In the genomic region with DNA sequence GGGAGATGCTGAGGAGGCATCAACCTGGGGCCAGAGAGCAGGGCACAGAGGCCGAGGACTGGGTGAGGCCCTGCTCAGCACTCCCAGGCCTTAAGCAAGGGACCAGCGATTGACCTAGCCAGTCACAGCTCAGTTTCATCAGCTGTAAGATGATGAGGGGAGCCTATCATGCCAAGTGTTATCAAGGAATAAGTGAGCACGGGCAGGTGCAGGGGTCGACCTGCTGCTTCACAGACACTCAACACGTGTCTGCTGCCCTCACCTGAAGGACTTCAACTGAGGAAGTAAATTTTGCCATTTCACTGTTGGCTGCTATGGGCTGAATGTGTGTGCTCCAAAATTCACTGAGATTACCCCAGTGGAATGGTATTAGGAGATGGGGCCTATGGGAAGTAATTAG, we compare ENCODE assay signal across 20 cellular contexts. TPM values are rescaled to one million over a fixed set of nuclear protein-coding genes. Genes with fewer than 3 reads are reported as not detected.
DNase-seq lines count a peak whose midpoint lies in the region; ATAC-seq and TF ChIP-seq lines count a peak whose summit lies in the region.
"Had no signal": no experiment of that assay in that cellular context is flagged by ENCODE, and none has a peak within 500 bp of the region (broad histone marks: within the 10 kb centered on the region; RNA-seq: fewer than 3 reads in every experiment).

No MANE protein-coding gene starts in this region.

- no peak for TF ChIP-seq POLR2A in heart left ventricle (IDR thresholded peaks at IDR 0.05)

- H3K79me2 ChIP-seq in MM.1S (ENCODE audit: low read length): no peaks in the 10 kb centered on the region

- TF ChIP-seq CTCF in heart left ventricle (IDR thresholded peaks at IDR 0.05) (no peak), MM.1S (IDR thresholded peaks at IDR 0.05; ENCODE audit: low read length) (no peak), GM13976 (IDR thresholded peaks at IDR 0.05; ENCODE audit: borderline replicate concordance, control extremely low read depth, extremely low read depth, insufficient read depth, missing control alignments) (no peak)

- ATAC-seq in heart left ventricle (no peak), T-helper 17 cell (no peak), naive B cell (ENCODE audit: low read depth in 2 of 2) (no peak), GM21390 (IDR thresholded peaks at IDR 0.05; ENCODE audit: unreplicated experiment) (no peak)

- H3K36me3 ChIP-seq in heart left ventricle (peaks cover 0 to 12% (median 0%) of the 10 kb centered on the region in 9 donors), MM.1S (replicated peaks; ENCODE audit: insufficient read depth, low read length) (no peaks in the 10 kb centered on the region)

- peaks cover 17% of the 10 kb centered on the region for H3K4me1 Mint-ChIP-seq in T-helper 17 cell
- peaks cover 20 to 35% (median 28%) of the 10 kb centered on the region in 3 donors for H3K4me1 Mint-ChIP-seq in naive B cell

- H3K9me3 Mint-ChIP-seq in naive B cell: peaks cover 0 to 6% (median 0%) of the 10 kb centered on the region in 7 donors

- no peak overlapping the region for H3K4me2 ChIP-seq in MM.1S (ENCODE audit: low read depth, low read length)

- intact Hi-C loops in cardiac septum (cut with DNase I) (no loop called here), heart left ventricle (cut with DNase I) (no loop called here)

- H4K20me1 ChIP-seq in MM.1S (ENCODE audit: insufficient read depth, low read length): no peaks in the 10 kb centered on the region

- H2AFZ ChIP-seq in MM.1S (ENCODE audit: low read length): no peak overlapping the region
- H2AFZ ChIP-seq: GM23248 had no signal

- in situ Hi-C loops in GM13976 (cut with MboI; ENCODE audit: low sequenced_read_pairs, unreplicated experiment): no loop called here

- no peak overlapping the region for H3K4me3 ChIP-seq in heart left ventricle
- no peak overlapping the region for H3K4me3 ChIP-seq in MM.1S (ENCODE audit: low read length)
- H3K4me3 ChIP-seq: GM23248 had no signal

- WGBS in heart left ventricle, 4 donors: 87 to 91% (median 88%) methylated on average over 5 of the region's 5 CpGs

- peak; percentile 62 for DNase-seq in cardiac septum (ENCODE audit: low spot score)
- DNase-seq in heart left ventricle: no peak
- no peak for DNase-seq in T-helper 17 cell
- DNase-seq in naive B cell: no peak
- no peak for DNase-seq in MM.1S
- no peak for DNase-seq in iPS-NIHi11 (ENCODE audit: low spot score)
- no peak for DNase-seq in GM13976 (ENCODE audit: low spot score)
- DNase-seq: CD4-positive, CD25-positive, alpha-beta regulatory T cell; GF-D8; GM23248; HCEC 1CT; NCI-H1105 treated with DMSO at 0.1 percent for 48 hours; NCI-H187 treated with DMSO at 0.1 percent for 48 hours; NCI-H2227 treated with DMSO at 0.1 percent for 48 hours; NCI-H524; NCI-H82; OCI-M1; Right ventricle myocardium superior had no signal

- H3K27ac ChIP-seq in heart left ventricle (no peak overlapping the region), MM.1S (ENCODE audit: low read length) (no peak overlapping the region)
- H3K27ac ChIP-seq: GM23248 had no signal

- no peak overlapping the region for H3K9ac ChIP-seq in MM.1S (ENCODE audit: low read length)
- H3K9ac ChIP-seq: GM23248 had no signal

- H3K4me3 Mint-ChIP-seq in T-helper 17 cell: no peak overlapping the region
- H3K4me3 Mint-ChIP-seq in naive B cell: peak overlapping the region in 4 of 8 donors; percentile 36 to 87 (median 82)
- H3K4me3 Mint-ChIP-seq: CD4-positive, CD25-positive, alpha-beta regulatory T cell had no signal

- no peaks in the 10 kb centered on the region for H3F3A ChIP-seq in MM.1S (ENCODE audit: insufficient read depth, low read length)

- peaks cover 0 to 4% (median 0%) of the 10 kb centered on the region in 12 donors for H3K9me3 ChIP-seq in heart left ventricle
- H3K9me3 ChIP-seq in T-helper 17 cell (ENCODE audit: control insufficient read depth, low read length, poor library complexity, severe bottlenecking): no peaks in the 10 kb centered on the region
- H3K9me3 ChIP-seq in MM.1S (replicated peaks; ENCODE audit: insufficient read depth, low read length): no peaks in the 10 kb centered on the region

- H3K4me1 ChIP-seq in heart left ventricle (peaks cover 0 to 68% (median 35%) of the 10 kb centered on the region in 12 donors), MM.1S (ENCODE audit: low read length) (no peaks in the 10 kb centered on the region)

- peaks cover 9% of the 10 kb centered on the region for H3K27me3 Mint-ChIP-seq in T-helper 17 cell
- H3K27me3 Mint-ChIP-seq in naive B cell: no peaks in the 10 kb centered on the region

- H3K27me3 ChIP-seq in heart left ventricle (no peaks in the 10 kb centered on the region), MM.1S (replicated peaks; ENCODE audit: insufficient read depth, low read length) (no peaks in the 10 kb centered on the region)

- H3K36me3 Mint-ChIP-seq in T-helper 17 cell (ENCODE audit: low read depth) (no peaks in the 10 kb centered on the region), naive B cell (no peaks in the 10 kb centered on the region)
- H3K36me3 Mint-ChIP-seq: CD4-positive, CD25-positive, alpha-beta regulatory T cell had no signal

- no peaks in the 10 kb centered on the region for H3K9me2 ChIP-seq in MM.1S (replicated peaks; ENCODE audit: insufficient read depth, low read length)

- H3K27ac Mint-ChIP-seq in T-helper 17 cell (peak overlapping the region; percentile 17), naive B cell (peak overlapping the region in 5 of 6 donors; percentile 6 to 88 (median 58))
- H3K27ac Mint-ChIP-seq: CD4-positive, CD25-positive, alpha-beta regulatory T cell had no signal

RNA-seq across cellular contexts. Expression of a gene that starts 9.9 kb away (rescaled TPM):
- total RNA-seq in cardiac septum: 163 TPM
- 100 to 1,000 TPM in 6 of 9 donors, 10 to 100 TPM in 3; 46.8 to 228 (median 120) TPM for total RNA-seq in heart left ventricle
- 10 to 100 TPM in 1 of 2 donors, 1 to 10 TPM in 1; 6.6 to 44.7 TPM for polyA plus RNA-seq in heart left ventricle
- total RNA-seq in T-helper 17 cell: not detected
- polyA plus RNA-seq in naive B cell (ENCODE audit: low read depth in 6 of 6): not detected
- total RNA-seq: CD4-positive, CD25-positive, alpha-beta regulatory T cell; GM23248; LHCN-M2 had no signal
- polyA plus RNA-seq: CD4-positive, CD25-positive, alpha-beta regulatory T cell; GM23248 had no signal

Comparison
In these comparisons a context has a peak if more than half of its experiments do, and no peak if none do; other contexts are left out.
1. RNA of a gene that starts 9.9 kb away (total RNA-seq): 163 TPM in cardiac septum (single experiment) and 46.8 to 228 TPM in heart left ventricle; not detected in T-helper 17 cell; every median in the first group is over 10 times any median in the second.